ENCODE assay signal across 32 cellular contexts in the genomic region with DNA sequence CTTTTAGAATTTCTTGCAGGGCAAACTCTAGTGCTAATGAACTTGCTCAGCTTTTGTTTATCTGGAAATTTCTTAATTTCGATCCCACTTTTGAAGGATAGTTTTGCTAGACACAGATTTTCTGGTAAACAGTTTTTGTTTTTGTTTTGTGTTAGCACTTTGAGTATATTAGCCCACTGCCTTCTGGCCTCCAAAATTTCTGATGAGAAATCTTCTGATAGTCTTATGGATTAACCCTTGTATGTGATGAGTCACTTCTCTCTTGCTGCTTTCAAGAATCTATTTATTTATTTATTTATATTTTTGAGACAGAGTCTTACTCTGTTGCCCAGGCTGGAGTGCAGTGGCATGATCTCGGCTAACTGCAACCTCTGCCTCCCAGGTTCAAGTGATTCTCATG. TPM values are rescaled to one million over a fixed set of nuclear protein-coding genes. Genes with fewer than 3 reads are reported as not detected.
"Had no signal": no experiment of that assay in that cellular context is flagged by ENCODE, and none has a peak within 500 bp of the region (broad histone marks: within the 10 kb centered on the region; RNA-seq: fewer than 3 reads in every experiment).

No MANE protein-coding gene starts in this region.

- DNase-seq: colonic mucosa; cortex of kidney; effector CD8-positive, alpha-beta T cell; effector memory CD8-positive, alpha-beta T cell; endodermal cell; erythroblast; esophagus squamous epithelium; foreskin fibroblast; foreskin melanocyte; gastrocnemius medialis; glutamatergic neuron; head of caudate nucleus; heart right ventricle; hippocampal formation; left cardiac atrium; left lung; left ventricle myocardium superior; lower lobe of right lung; mesenchymal stem cell; mucosa of descending colon; naive B cell had no signal

- H3K4me1 ChIP-seq: colonic mucosa, esophagus squamous epithelium, gastrocnemius medialis, heart right ventricle, left lung, lower lobe of right lung had no signal

- ATAC-seq: effector memory CD8-positive, alpha-beta T cell; esophagus mucosa; gastrocnemius medialis; heart right ventricle; left cardiac atrium; left lung; left ventricle myocardium superior; lower lobe of right lung; mucosa of descending colon had no signal

- H3K4me3 ChIP-seq: colonic mucosa, esophagus squamous epithelium, gastrocnemius medialis, heart right ventricle, left lung, lower lobe of right lung, mucosa of descending colon had no signal

- H3K36me3 ChIP-seq: colonic mucosa, esophagus squamous epithelium, gastrocnemius medialis, heart right ventricle, left lung, lower lobe of right lung had no signal

- H3K27me3 ChIP-seq: colonic mucosa, esophagus squamous epithelium, gastrocnemius medialis, heart right ventricle, left lung had no signal

- H3K27ac ChIP-seq: colonic mucosa, epithelial cell of prostate, esophagus squamous epithelium, gastrocnemius medialis, heart right ventricle, left lung, lower lobe of right lung had no signal

- H3K9me3 ChIP-seq: colonic mucosa had no signal

RNA-seq across cellular contexts. Expression of gene GIMD1, which starts 27.0 kb away (rescaled TPM):
- total RNA-seq: colonic mucosa, dermis microvascular lymphatic vessel endothelial cell, endodermal cell, esophagus mucosa, esophagus squamous epithelium, gastrocnemius medialis, glomerular endothelial cell, heart right ventricle, kidney epithelial cell, left cardiac atrium, left lung, left ventricle myocardium superior, lower leg skin, lower lobe of right lung, lung microvascular endothelial cell, mesenteric fat pad, mesothelial cell of epicardium, mucosa of descending colon, myocyte had no signal
- polyA plus RNA-seq: heart right ventricle, keratinocyte had no signal
